ENCODE assay signal across 1 cellular context in genomic region chr16:4649744-4650442, GRCh38.
TF ChIP-seq lines count a peak whose summit lies in the region.

No MANE protein-coding gene starts in this region.

TF ChIP-seq in HepG2, 621 proteins besides CTCF, POLR2A, EP300 and RAD21:
- TF ChIP-seq, protein P1, sequence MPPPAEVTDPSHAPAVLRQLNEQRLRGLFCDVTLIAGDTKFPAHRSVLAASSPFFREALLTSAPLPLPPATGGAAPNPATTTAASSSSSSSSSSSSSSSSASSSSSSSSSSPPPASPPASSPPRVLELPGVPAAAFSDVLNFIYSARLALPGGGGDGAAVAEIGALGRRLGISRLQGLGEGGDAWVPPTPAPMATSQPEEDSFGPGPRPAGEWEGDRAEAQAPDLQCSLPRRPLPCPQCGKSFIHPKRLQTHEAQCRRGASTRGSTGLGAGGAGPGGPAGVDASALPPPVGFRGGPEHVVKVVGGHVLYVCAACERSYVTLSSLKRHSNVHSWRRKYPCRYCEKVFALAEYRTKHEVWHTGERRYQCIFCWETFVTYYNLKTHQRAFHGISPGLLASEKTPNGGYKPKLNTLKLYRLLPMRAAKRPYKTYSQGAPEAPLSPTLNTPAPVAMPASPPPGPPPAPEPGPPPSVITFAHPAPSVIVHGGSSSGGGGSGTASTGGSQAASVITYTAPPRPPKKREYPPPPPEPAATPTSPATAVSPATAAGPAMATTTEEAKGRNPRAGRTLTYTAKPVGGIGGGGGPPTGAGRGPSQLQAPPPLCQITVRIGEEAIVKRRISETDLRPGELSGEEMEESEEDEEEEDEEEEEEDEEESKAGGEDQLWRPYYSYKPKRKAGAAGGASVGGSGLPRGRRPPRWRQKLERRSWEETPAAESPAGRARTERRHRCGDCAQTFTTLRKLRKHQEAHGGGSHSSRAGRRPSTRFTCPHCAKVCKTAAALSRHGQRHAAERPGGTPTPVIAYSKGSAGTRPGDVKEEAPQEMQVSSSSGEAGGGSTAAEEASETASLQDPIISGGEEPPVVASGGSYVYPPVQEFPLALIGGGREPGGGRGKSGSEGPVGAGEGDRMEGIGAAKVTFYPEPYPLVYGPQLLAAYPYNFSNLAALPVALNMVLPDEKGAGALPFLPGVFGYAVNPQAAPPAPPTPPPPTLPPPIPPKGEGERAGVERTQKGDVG (CRISPR knock-in tag; IDR thresholded peaks at IDR 0.05; ENCODE audit: borderline replicate concordance): 0 out of 2 replicates have a peak, but pooled peaks have one; percentile 14
- TF ChIP-seq ARNT (IDR thresholded peaks at IDR 0.05) (no peak), SP140L (CRISPR knock-in tag; IDR thresholded peaks at IDR 0.05; ENCODE audit: borderline replicate concordance) (no peak)
